19 cellular contexts compared by ENCODE assay signal in genomic region chr21:25556087-25556486, GRCh38. TPM values are rescaled to one million over a fixed set of nuclear protein-coding genes. Genes with fewer than 3 reads are reported as not detected.
A peak's percentile ranks its signal among the peaks of the same experiment; 100 is the strongest.
DNase-seq lines count a peak whose midpoint lies in the region; ATAC-seq and TF ChIP-seq lines count a peak whose summit lies in the region.
"Had no signal": no experiment of that assay in that cellular context is flagged by ENCODE, and none has a peak within 500 bp of the region (broad histone marks: within the 10 kb centered on the region; RNA-seq: fewer than 3 reads in every experiment).

No MANE protein-coding gene starts in this region.

- peak in 1 of 2 donors; percentile 67 for ATAC-seq in natural killer cell treated with Interleukin-12 subunit alpha and Interleukin-12 subunit beta and Interleukin-15 and Interleukin-18, amount 100 ng/mL, for 72 hours
- ATAC-seq in natural killer cell (no peak), body of pancreas (no peak)
- peak; percentile 82 for ATAC-seq in stimulated activated effector memory CD8-positive, alpha-beta T cell treated with anti-CD3 and anti-CD28 coated beads, Interleukin-12 subunit alpha, Interleukin-12 subunit beta, amount 100 ng/mL, for 72 hours
- ATAC-seq: CD8-positive, alpha-beta T cell; GM12878; Panc1 had no signal

- H3K27ac Mint-ChIP-seq in activated CD4-positive, alpha-beta memory T cell treated with anti-CD3 and anti-CD28 coated beads for 36 hours: peak overlapping the region; percentile 56
- H3K27ac Mint-ChIP-seq in activated CD4-positive, alpha-beta memory T cell treated with anti-CD3 and anti-CD28 coated beads, Interleukin-2, amount 10 ng/mL, durations not matched to agents 7 days and 5 days: no peak overlapping the region
- peak overlapping the region in 1 of 2 donors; percentile 40 for H3K27ac Mint-ChIP-seq in natural killer cell treated with Interleukin-12 subunit alpha and Interleukin-12 subunit beta and Interleukin-15 and Interleukin-18, amount 100 ng/mL, for 72 hours
- no peak overlapping the region for H3K27ac Mint-ChIP-seq in natural killer cell
- H3K27ac Mint-ChIP-seq in activated T-helper 1 cell treated with anti-CD3 and anti-CD28 coated beads, Interleukin-12 subunit alpha, Interleukin-12 subunit beta, Interleukin-2, Interleukin-4 antibody, amounts not matched to agents 30 ng/mL and 10 ng/mL and 1 ng/mL, durations not matched to agents 14 hours and 24 hours and 36 hours: peak overlapping the region; percentile 41
- H3K27ac Mint-ChIP-seq in stimulated activated effector memory CD8-positive, alpha-beta T cell treated with anti-CD3 and anti-CD28 coated beads, Interleukin-12 subunit alpha, Interleukin-12 subunit beta, amount 100 ng/mL, for 72 hours: peak overlapping the region; percentile 55
- H3K27ac Mint-ChIP-seq: CD8-positive, alpha-beta T cell had no signal

- H3K27ac ChIP-seq in tibial artery: no peak overlapping the region
- no peak overlapping the region for H3K27ac ChIP-seq in body of pancreas
- H3K27ac ChIP-seq: BLaER1, KMS-11 had no signal

- H3K4me1 ChIP-seq in tibial artery (peaks cover 0 to 5% (median 0%) of the 10 kb centered on the region in 4 donors), body of pancreas (no peaks in the 10 kb centered on the region)

- POLR2A ChIA-PET in activated CD4-positive, alpha-beta memory T cell treated with anti-CD3 and anti-CD28 coated beads for 36 hours (lab: Charles Lee): interaction anchor here (1.2 kb wide), 2 partner anchors 54 to 67 kb away, joined by 3 read pairs; no protein-coding TSS in a partner anchor
- POLR2A ChIA-PET in activated CD4-positive, alpha-beta memory T cell treated with anti-CD3 and anti-CD28 coated beads, Interleukin-2, amount 10 ng/mL, durations not matched to agents 7 days and 5 days (lab: Charles Lee): no interaction called here

- no peaks in the 10 kb centered on the region for H3K36me3 Mint-ChIP-seq in activated CD4-positive, alpha-beta memory T cell treated with anti-CD3 and anti-CD28 coated beads for 36 hours
- peaks cover 2% of the 10 kb centered on the region for H3K36me3 Mint-ChIP-seq in activated CD4-positive, alpha-beta memory T cell treated with anti-CD3 and anti-CD28 coated beads, Interleukin-2, amount 10 ng/mL, durations not matched to agents 7 days and 5 days (ENCODE audit: low read depth)
- H3K36me3 Mint-ChIP-seq in natural killer cell treated with Interleukin-12 subunit alpha and Interleukin-12 subunit beta and Interleukin-15 and Interleukin-18, amount 100 ng/mL, for 72 hours: peaks cover 11% of the 10 kb centered on the region
- no peaks in the 10 kb centered on the region for H3K36me3 Mint-ChIP-seq in natural killer cell
- H3K36me3 Mint-ChIP-seq in activated T-helper 1 cell treated with anti-CD3 and anti-CD28 coated beads, Interleukin-12 subunit alpha, Interleukin-12 subunit beta, Interleukin-2, Interleukin-4 antibody, amounts not matched to agents 30 ng/mL and 10 ng/mL and 1 ng/mL, durations not matched to agents 14 hours and 24 hours and 36 hours (ENCODE audit: low read depth): no peaks in the 10 kb centered on the region
- H3K36me3 Mint-ChIP-seq in stimulated activated effector memory CD8-positive, alpha-beta T cell treated with anti-CD3 and anti-CD28 coated beads, Interleukin-12 subunit alpha, Interleukin-12 subunit beta, amount 100 ng/mL, for 72 hours: peaks cover 8% of the 10 kb centered on the region
- H3K36me3 Mint-ChIP-seq: CD8-positive, alpha-beta T cell had no signal

- no peaks in the 10 kb centered on the region for H3K27me3 ChIP-seq in tibial artery
- no peaks in the 10 kb centered on the region for H3K27me3 ChIP-seq in body of pancreas
- H3K27me3 ChIP-seq: BLaER1 had no signal

- TF ChIP-seq POLR2A in body of pancreas (IDR thresholded peaks at IDR 0.05): no peak

- intact Hi-C loops in activated CD4-positive, alpha-beta memory T cell treated with anti-CD3 and anti-CD28 coated beads for 36 hours (cut with micrococcal nuclease): no loop called here
- intact Hi-C loops in natural killer cell (cut with micrococcal nuclease) (no loop called here), tibial artery (cut with DNase I; ENCODE audit: low total_unique reads) (no loop called here), body of pancreas (cut with DNase I) (no loop called here)
- intact Hi-C loops in activated T-helper 1 cell treated with anti-CD3 and anti-CD28 coated beads, Interleukin-12 subunit alpha, Interleukin-12 subunit beta, Interleukin-2, Interleukin-4 antibody, amounts not matched to agents 30 ng/mL and 10 ng/mL and 1 ng/mL, durations not matched to agents 14 hours and 24 hours and 36 hours (cut with micrococcal nuclease): loop anchor here (2.0 kb wide), 1 partner anchor 17 kb away; no protein-coding TSS in a partner anchor

- H3K4me3 ChIP-seq in tibial artery: no peak overlapping the region
- H3K4me3 ChIP-seq in body of pancreas: no peak overlapping the region
- H3K4me3 ChIP-seq: BLaER1, GM12878 had no signal

- H3K4me3 Mint-ChIP-seq in activated CD4-positive, alpha-beta memory T cell treated with anti-CD3 and anti-CD28 coated beads for 36 hours: no peak overlapping the region
- H3K4me3 Mint-ChIP-seq in activated CD4-positive, alpha-beta memory T cell treated with anti-CD3 and anti-CD28 coated beads, Interleukin-2, amount 10 ng/mL, durations not matched to agents 7 days and 5 days: no peak overlapping the region
- H3K4me3 Mint-ChIP-seq in natural killer cell treated with Interleukin-12 subunit alpha and Interleukin-12 subunit beta and Interleukin-15 and Interleukin-18, amount 100 ng/mL, for 72 hours: peak overlapping the region; percentile 52
- H3K4me3 Mint-ChIP-seq in natural killer cell: no peak overlapping the region
- no peak overlapping the region for H3K4me3 Mint-ChIP-seq in activated T-helper 1 cell treated with anti-CD3 and anti-CD28 coated beads, Interleukin-12 subunit alpha, Interleukin-12 subunit beta, Interleukin-2, Interleukin-4 antibody, amounts not matched to agents 30 ng/mL and 10 ng/mL and 1 ng/mL, durations not matched to agents 14 hours and 24 hours and 36 hours
- H3K4me3 Mint-ChIP-seq in stimulated activated effector memory CD8-positive, alpha-beta T cell treated with anti-CD3 and anti-CD28 coated beads, Interleukin-12 subunit alpha, Interleukin-12 subunit beta, amount 100 ng/mL, for 72 hours: no peak overlapping the region
- H3K4me3 Mint-ChIP-seq: CD8-positive, alpha-beta T cell had no signal

- TF ChIP-seq CTCF in natural killer cell (IDR thresholded peaks at IDR 0.05) (no peak), tibial artery (IDR thresholded peaks at IDR 0.05) (no peak), body of pancreas (IDR thresholded peaks at IDR 0.05) (no peak)

- H3K4me1 Mint-ChIP-seq in activated CD4-positive, alpha-beta memory T cell treated with anti-CD3 and anti-CD28 coated beads for 36 hours (ENCODE audit: low read depth): peaks cover 53% of the 10 kb centered on the region
- peaks cover 39% of the 10 kb centered on the region for H3K4me1 Mint-ChIP-seq in activated CD4-positive, alpha-beta memory T cell treated with anti-CD3 and anti-CD28 coated beads, Interleukin-2, amount 10 ng/mL, durations not matched to agents 7 days and 5 days
- peaks cover 35 to 57% of the 10 kb centered on the region in 2 donors for H3K4me1 Mint-ChIP-seq in natural killer cell treated with Interleukin-12 subunit alpha and Interleukin-12 subunit beta and Interleukin-15 and Interleukin-18, amount 100 ng/mL, for 72 hours (ENCODE audit: low read depth in 2 of 2)
- H3K4me1 Mint-ChIP-seq in natural killer cell: peaks cover 14% of the 10 kb centered on the region in 2 donors
- H3K4me1 Mint-ChIP-seq in activated T-helper 1 cell treated with anti-CD3 and anti-CD28 coated beads, Interleukin-12 subunit alpha, Interleukin-12 subunit beta, Interleukin-2, Interleukin-4 antibody, amounts not matched to agents 30 ng/mL and 10 ng/mL and 1 ng/mL, durations not matched to agents 14 hours and 24 hours and 36 hours (ENCODE audit: low read depth): peaks cover 56% of the 10 kb centered on the region
- peaks cover 50% of the 10 kb centered on the region for H3K4me1 Mint-ChIP-seq in stimulated activated effector memory CD8-positive, alpha-beta T cell treated with anti-CD3 and anti-CD28 coated beads, Interleukin-12 subunit alpha, Interleukin-12 subunit beta, amount 100 ng/mL, for 72 hours

- H3K36me3 ChIP-seq in tibial artery (no peaks in the 10 kb centered on the region), body of pancreas (replicated peaks in 1 of 2; ENCODE audit: insufficient read depth in 1 of 2, low read depth in 2 of 2) (no peaks in the 10 kb centered on the region)
- H3K36me3 ChIP-seq: BLaER1 had no signal

- no peaks in the 10 kb centered on the region for H3K27me3 Mint-ChIP-seq in activated CD4-positive, alpha-beta memory T cell treated with anti-CD3 and anti-CD28 coated beads for 36 hours
- no peaks in the 10 kb centered on the region for H3K27me3 Mint-ChIP-seq in activated CD4-positive, alpha-beta memory T cell treated with anti-CD3 and anti-CD28 coated beads, Interleukin-2, amount 10 ng/mL, durations not matched to agents 7 days and 5 days
- no peaks in the 10 kb centered on the region for H3K27me3 Mint-ChIP-seq in natural killer cell treated with Interleukin-12 subunit alpha and Interleukin-12 subunit beta and Interleukin-15 and Interleukin-18, amount 100 ng/mL, for 72 hours
- peaks cover 7 to 11% of the 10 kb centered on the region in 2 donors for H3K27me3 Mint-ChIP-seq in natural killer cell (ENCODE audit: low read depth in 2 of 2)
- H3K27me3 Mint-ChIP-seq in activated T-helper 1 cell treated with anti-CD3 and anti-CD28 coated beads, Interleukin-12 subunit alpha, Interleukin-12 subunit beta, Interleukin-2, Interleukin-4 antibody, amounts not matched to agents 30 ng/mL and 10 ng/mL and 1 ng/mL, durations not matched to agents 14 hours and 24 hours and 36 hours (ENCODE audit: insufficient read depth): no peaks in the 10 kb centered on the region

- no peaks in the 10 kb centered on the region for H3K9me3 ChIP-seq in tibial artery
- no peaks in the 10 kb centered on the region for H3K9me3 ChIP-seq in body of pancreas
- H3K9me3 ChIP-seq: BLaER1 had no signal

- DNase-seq in activated CD4-positive, alpha-beta memory T cell treated with anti-CD3 and anti-CD28 coated beads for 36 hours: no peak
- no peak for DNase-seq in activated CD4-positive, alpha-beta memory T cell treated with anti-CD3 and anti-CD28 coated beads, Interleukin-2, amount 10 ng/mL, durations not matched to agents 7 days and 5 days
- no peak for DNase-seq in natural killer cell treated with Interleukin-12 subunit alpha and Interleukin-12 subunit beta and Interleukin-15 and Interleukin-18, amount 100 ng/mL, for 72 hours (ENCODE audit: low spot score)
- no peak for DNase-seq in natural killer cell
- no peak for DNase-seq in activated T-helper 1 cell treated with anti-CD3 and anti-CD28 coated beads, Interleukin-12 subunit alpha, Interleukin-12 subunit beta, Interleukin-2, Interleukin-4 antibody, amounts not matched to agents 30 ng/mL and 10 ng/mL and 1 ng/mL, durations not matched to agents 14 hours and 24 hours and 36 hours (ENCODE audit: low spot score)
- no peak for DNase-seq in stimulated activated effector memory CD8-positive, alpha-beta T cell treated with anti-CD3 and anti-CD28 coated beads, Interleukin-12 subunit alpha, Interleukin-12 subunit beta, amount 100 ng/mL, for 72 hours (ENCODE audit: low spot score in 2 of 2)
- DNase-seq in tibial artery: no peak
- DNase-seq in body of pancreas: no peak
- DNase-seq: CD8-positive, alpha-beta T cell; GOT3; MM.1S; NCI-H1105; NCI-H1694; NCI-H2227 treated with DMSO at 0.1 percent for 48 hours; NCI-H524 treated with DMSO at 0.1 percent for 48 hours had no signal

- no peaks in the 10 kb centered on the region for H3K9me3 Mint-ChIP-seq in activated CD4-positive, alpha-beta memory T cell treated with anti-CD3 and anti-CD28 coated beads for 36 hours
- H3K9me3 Mint-ChIP-seq in activated CD4-positive, alpha-beta memory T cell treated with anti-CD3 and anti-CD28 coated beads, Interleukin-2, amount 10 ng/mL, durations not matched to agents 7 days and 5 days: no peaks in the 10 kb centered on the region
- no peaks in the 10 kb centered on the region for H3K9me3 Mint-ChIP-seq in natural killer cell treated with Interleukin-12 subunit alpha and Interleukin-12 subunit beta and Interleukin-15 and Interleukin-18, amount 100 ng/mL, for 72 hours
- H3K9me3 Mint-ChIP-seq in natural killer cell: no peaks in the 10 kb centered on the region
- H3K9me3 Mint-ChIP-seq in activated T-helper 1 cell treated with anti-CD3 and anti-CD28 coated beads, Interleukin-12 subunit alpha, Interleukin-12 subunit beta, Interleukin-2, Interleukin-4 antibody, amounts not matched to agents 30 ng/mL and 10 ng/mL and 1 ng/mL, durations not matched to agents 14 hours and 24 hours and 36 hours: peaks cover 17% of the 10 kb centered on the region
- no peaks in the 10 kb centered on the region for H3K9me3 Mint-ChIP-seq in stimulated activated effector memory CD8-positive, alpha-beta T cell treated with anti-CD3 and anti-CD28 coated beads, Interleukin-12 subunit alpha, Interleukin-12 subunit beta, amount 100 ng/mL, for 72 hours
- H3K9me3 Mint-ChIP-seq: CD8-positive, alpha-beta T cell had no signal

- CTCF ChIA-PET in activated CD4-positive, alpha-beta memory T cell treated with anti-CD3 and anti-CD28 coated beads for 36 hours (lab: Charles Lee): no interaction called here
- CTCF ChIA-PET in activated CD4-positive, alpha-beta memory T cell treated with anti-CD3 and anti-CD28 coated beads, Interleukin-2, amount 10 ng/mL, durations not matched to agents 7 days and 5 days (lab: Charles Lee): no interaction called here

RNA-seq across cellular contexts. Expression of gene MRPL39, which starts 51.2 kb away (rescaled TPM):
- total RNA-seq in activated CD4-positive, alpha-beta memory T cell treated with anti-CD3 and anti-CD28 coated beads for 36 hours: 10 to 100 TPM; 71.7 to 73.6 TPM
- total RNA-seq in activated CD4-positive, alpha-beta memory T cell treated with anti-CD3 and anti-CD28 coated beads, Interleukin-2, amount 10 ng/mL, durations not matched to agents 7 days and 5 days: 10 to 100 TPM; 36.5 to 37.8 TPM
- 10 to 100 TPM; 40.6 to 46.1 TPM for total RNA-seq in natural killer cell treated with Interleukin-12 subunit alpha and Interleukin-12 subunit beta and Interleukin-15 and Interleukin-18, amount 100 ng/mL, for 72 hours
- total RNA-seq in natural killer cell: 10 to 100 TPM; 10.8 to 12.8 (median 10.8) TPM
- total RNA-seq in activated T-helper 1 cell treated with anti-CD3 and anti-CD28 coated beads, Interleukin-12 subunit alpha, Interleukin-12 subunit beta, Interleukin-2, Interleukin-4 antibody, amounts not matched to agents 30 ng/mL and 10 ng/mL and 1 ng/mL, durations not matched to agents 14 hours and 24 hours and 36 hours: 48.6 and 55.8 TPM in 2 replicates
- 1 to 10 TPM; 4.4 to 6.3 TPM for total RNA-seq in body of pancreas

Comparison
In these comparisons a context has a peak if more than half of its experiments do, and no peak if none do; other contexts are left out.
1. H3K27ac Mint-ChIP-seq: peak in activated CD4-positive, alpha-beta memory T cell treated with anti-CD3 and anti-CD28 coated beads for 36 hours (single experiment), activated T-helper 1 cell treated with anti-CD3 and anti-CD28 coated beads, Interleukin-12 subunit alpha, Interleukin-12 subunit beta, Interleukin-2, Interleukin-4 antibody, amounts not matched to agents 30 ng/mL and 10 ng/mL and 1 ng/mL, durations not matched to agents 14 hours and 24 hours and 36 hours (single experiment) and stimulated activated effector memory CD8-positive, alpha-beta T cell treated with anti-CD3 and anti-CD28 coated beads, Interleukin-12 subunit alpha, Interleukin-12 subunit beta, amount 100 ng/mL, for 72 hours (single experiment); none in activated CD4-positive, alpha-beta memory T cell treated with anti-CD3 and anti-CD28 coated beads, Interleukin-2, amount 10 ng/mL, durations not matched to agents 7 days and 5 days (single experiment) and natural killer cell (0 of 2).